ENCODE assay signal across 9 cellular contexts in genomic region chr6:2852921-2853322, GRCh38. TPM values are rescaled to one million over a fixed set of nuclear protein-coding genes. Genes with fewer than 3 reads are reported as not detected.
DNase-seq lines count a peak whose midpoint lies in the region; ATAC-seq lines count a peak whose summit lies in the region.
"Had no signal": no experiment of that assay in that cellular context is flagged by ENCODE, and none has a peak within 500 bp of the region (broad histone marks: within the 10 kb centered on the region; RNA-seq: fewer than 3 reads in every experiment).

No MANE protein-coding gene starts in this region.

- peaks cover 53% of the 10 kb centered on the region for H3K4me1 ChIP-seq in effector memory CD4-positive, alpha-beta T cell (ENCODE audit: control insufficient read depth, insufficient read depth, low read length, poor library complexity, severe bottlenecking)

- peak overlapping the region; percentile 69 for H3K27ac ChIP-seq in effector memory CD4-positive, alpha-beta T cell (ENCODE audit: insufficient read depth, low read length, poor library complexity, severe bottlenecking)

- H3K4me3 Mint-ChIP-seq in activated T-cell treated with anti-CD3 and anti-CD28 coated beads, Interleukin-2, amount 50 U/mL, for 24 hours: no peak overlapping the region
- peak overlapping the region in 1 of 3 donors; percentile 72 for H3K4me3 Mint-ChIP-seq in T-cell
- peak overlapping the region; percentile 76 for H3K4me3 Mint-ChIP-seq in stimulated activated effector memory CD8-positive, alpha-beta T cell treated with anti-CD3 and anti-CD28 coated beads, Interleukin-12 subunit alpha, Interleukin-12 subunit beta, amount 100 ng/mL, for 72 hours

- POLR2A ChIA-PET in T-cell (lab: Charles Lee): interaction anchor here in 1 of 2 donors (0.6 kb wide), 1 partner anchor 11 kb away, joined by 4 read pairs; no protein-coding TSS in a partner anchor

- H3K27ac Mint-ChIP-seq in activated T-cell treated with anti-CD3 and anti-CD28 coated beads, Interleukin-2, amount 50 U/mL, for 24 hours: peak overlapping the region; percentile 100
- peak overlapping the region; percentile 65 to 98 for H3K27ac Mint-ChIP-seq in T-cell
- peak overlapping the region; percentile 95 for H3K27ac Mint-ChIP-seq in stimulated activated effector memory CD8-positive, alpha-beta T cell treated with anti-CD3 and anti-CD28 coated beads, Interleukin-12 subunit alpha, Interleukin-12 subunit beta, amount 100 ng/mL, for 72 hours

- peaks cover 76% of the 10 kb centered on the region for H3K4me1 Mint-ChIP-seq in activated T-cell treated with anti-CD3 and anti-CD28 coated beads, Interleukin-2, amount 50 U/mL, for 24 hours (ENCODE audit: low read depth)
- H3K4me1 Mint-ChIP-seq in T-cell: peaks cover 62 to 69% (median 67%) of the 10 kb centered on the region in 3 donors
- H3K4me1 Mint-ChIP-seq in stimulated activated effector memory CD8-positive, alpha-beta T cell treated with anti-CD3 and anti-CD28 coated beads, Interleukin-12 subunit alpha, Interleukin-12 subunit beta, amount 100 ng/mL, for 72 hours: peaks cover 65% of the 10 kb centered on the region

- CTCF ChIA-PET in T-cell (lab: Charles Lee): no interaction called here

- H3K9me3 ChIP-seq in effector memory CD4-positive, alpha-beta T cell (ENCODE audit: control insufficient read depth, low read length): no peaks in the 10 kb centered on the region

- ATAC-seq in T-cell (replicated peaks in 1 of 4): no peak
- no peak for ATAC-seq in stimulated activated effector memory CD8-positive, alpha-beta T cell treated with anti-CD3 and anti-CD28 coated beads, Interleukin-12 subunit alpha, Interleukin-12 subunit beta, amount 100 ng/mL, for 72 hours

- H3K36me3 Mint-ChIP-seq in activated T-cell treated with anti-CD3 and anti-CD28 coated beads, Interleukin-2, amount 50 U/mL, for 24 hours (ENCODE audit: low read depth): peaks cover 2% of the 10 kb centered on the region
- H3K36me3 Mint-ChIP-seq in T-cell: no peaks in the 10 kb centered on the region
- peaks cover 16% of the 10 kb centered on the region for H3K36me3 Mint-ChIP-seq in stimulated activated effector memory CD8-positive, alpha-beta T cell treated with anti-CD3 and anti-CD28 coated beads, Interleukin-12 subunit alpha, Interleukin-12 subunit beta, amount 100 ng/mL, for 72 hours

- H3K27me3 Mint-ChIP-seq in activated T-cell treated with anti-CD3 and anti-CD28 coated beads, Interleukin-2, amount 50 U/mL, for 24 hours: no peaks in the 10 kb centered on the region
- no peaks in the 10 kb centered on the region for H3K27me3 Mint-ChIP-seq in T-cell

- H3K27me3 ChIP-seq in effector memory CD4-positive, alpha-beta T cell (replicated peaks; ENCODE audit: control insufficient read depth, insufficient read depth, low read length, poor library complexity, severe bottlenecking): no peaks in the 10 kb centered on the region

- peaks cover 5% of the 10 kb centered on the region for H3K9me3 Mint-ChIP-seq in activated T-cell treated with anti-CD3 and anti-CD28 coated beads, Interleukin-2, amount 50 U/mL, for 24 hours
- peaks cover 0 to 5% (median 0%) of the 10 kb centered on the region in 3 donors for H3K9me3 Mint-ChIP-seq in T-cell
- no peaks in the 10 kb centered on the region for H3K9me3 Mint-ChIP-seq in stimulated activated effector memory CD8-positive, alpha-beta T cell treated with anti-CD3 and anti-CD28 coated beads, Interleukin-12 subunit alpha, Interleukin-12 subunit beta, amount 100 ng/mL, for 72 hours

- no peak for DNase-seq in activated T-cell treated with anti-CD3 and anti-CD28 coated beads, Interleukin-2, amount 50 U/mL, for 24 hours
- DNase-seq in activated T-cell treated with anti-CD3 and anti-CD28 coated beads, Interleukin-2, amount 50 U/mL, for 1 hour: no peak
- DNase-seq in T-cell: no peak
- DNase-seq in effector memory CD4-positive, alpha-beta T cell: no peak
- DNase-seq in stimulated activated effector memory CD8-positive, alpha-beta T cell treated with anti-CD3 and anti-CD28 coated beads, Interleukin-12 subunit alpha, Interleukin-12 subunit beta, amount 100 ng/mL, for 72 hours (ENCODE audit: low spot score in 2 of 2): peak in 1 of 2 donors; percentile 51
- no peak for DNase-seq in NCI-H1694 treated with DMSO at 0.1 percent for 48 hours (lab: John Stamatoyannopoulos, UW)
- DNase-seq in NK-92 treated with Interleukin-12 subunit alpha and Interleukin-12 subunit beta, amount 100 ng/mL, for 24 hours (lab: John Stamatoyannopoulos, UW): no peak
- no peak for DNase-seq in NCI-H446 (lab: John Stamatoyannopoulos, UW)
- DNase-seq: NCI-H526 treated with DMSO at 0.1 percent for 48 hours had no signal

- no peaks in the 10 kb centered on the region for H3K36me3 ChIP-seq in effector memory CD4-positive, alpha-beta T cell (ENCODE audit: control insufficient read depth, insufficient read depth, low read length)

- H3K4me3 ChIP-seq in effector memory CD4-positive, alpha-beta T cell (ENCODE audit: insufficient read depth, low read depth, low read length, poor library complexity, severe bottlenecking): no peak overlapping the region

RNA-seq across cellular contexts. Expression of gene SERPINB1, which starts 11.3 kb away (rescaled TPM):
- total RNA-seq in T-cell: 10 to 100 TPM; 40.3 to 60.9 (median 50.7) TPM

RNA-seq across cellular contexts. Expression of gene SERPINB9, which starts 50.2 kb away (rescaled TPM):
- total RNA-seq in T-cell: 10 to 100 TPM; 43.2 to 57.2 (median 47.1) TPM
